10 cellular contexts compared by ENCODE assay signal in the genomic region with DNA sequence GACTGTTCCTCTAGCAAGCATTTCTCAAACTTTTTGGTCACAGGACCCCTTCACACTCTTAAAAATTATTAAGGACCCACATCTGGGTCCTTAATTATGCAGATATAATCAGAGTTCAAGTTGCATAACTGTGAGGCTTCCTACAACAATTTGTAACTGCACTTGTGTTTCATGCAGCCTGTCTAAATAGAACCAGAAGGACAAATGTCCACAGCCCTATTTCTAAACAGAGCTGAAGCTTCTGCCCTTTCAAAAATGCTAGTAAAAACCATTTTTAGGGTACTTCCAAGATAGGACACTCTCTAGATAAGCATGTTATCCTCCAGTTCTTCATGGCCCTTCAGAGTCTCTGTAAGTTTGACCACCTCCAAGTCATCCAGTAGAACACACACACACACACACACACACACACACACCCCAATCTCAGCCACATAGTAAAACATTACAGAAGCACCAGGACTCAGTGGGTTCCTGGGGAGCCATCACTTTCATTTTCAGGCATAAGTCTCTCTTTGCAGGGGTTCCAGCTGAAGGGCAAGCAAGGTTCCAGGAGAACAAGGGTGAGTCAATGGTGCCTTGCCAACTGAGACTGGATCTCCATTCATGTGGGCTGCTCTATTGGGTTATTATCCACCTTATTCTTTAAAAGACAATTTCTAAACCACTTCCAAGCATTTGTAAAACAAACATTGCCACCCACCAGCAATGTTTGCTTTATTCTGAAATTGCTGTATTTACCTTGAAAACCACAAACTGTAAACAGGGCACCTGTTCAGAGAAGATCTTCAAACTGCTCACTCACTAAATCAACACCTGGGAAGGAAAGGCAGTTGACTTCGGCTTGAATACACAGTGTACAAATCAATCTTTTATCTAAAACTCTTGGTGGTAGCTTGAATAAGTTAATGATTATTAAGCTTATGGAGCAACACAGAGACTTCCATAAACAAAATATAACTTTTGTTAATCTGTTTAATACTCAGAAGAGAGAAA.
DNase-seq lines count a peak whose midpoint lies in the region; ATAC-seq and TF ChIP-seq lines count a peak whose summit lies in the region.
"Had no signal": no experiment of that assay in that cellular context is flagged by ENCODE, and none has a peak within 500 bp of the region (broad histone marks: within the 10 kb centered on the region; RNA-seq: fewer than 3 reads in every experiment).

No MANE protein-coding gene starts in this region.

- DNase-seq in DMS53 treated with DMSO at 0.1 percent for 48 hours (lab: John Stamatoyannopoulos, UW; ENCODE audit: unreplicated experiment) (peak; percentile 99), body of pancreas (peak; percentile 14 to 57 (median 32)), DMS114 treated with DMSO at 0.1 percent for 48 hours (lab: John Stamatoyannopoulos, UW; ENCODE audit: unreplicated experiment) (no peak), substantia nigra (lab: John Stamatoyannopoulos, UW) (no peak)
- DNase-seq in stimulated activated CD4-positive, alpha-beta T cell treated with anti-CD3 and anti-CD28 coated beads, Interleukin-1b, Interleukin-23, amount 100 ng/mL, for 48 hours: no peak
- DNase-seq: activated B cell treated with CpG ODN at 0.5 μM for 24 hours, KG1 had no signal

- H3K4me3 ChIP-seq in body of pancreas: no peak overlapping the region

- peak overlapping the region; percentile 63 to 69 (median 66) for H3K27ac ChIP-seq in body of pancreas
- no peak overlapping the region for H3K27ac ChIP-seq in substantia nigra (ENCODE audit: low read depth, low read length, poor library complexity, severe bottlenecking)

- intact Hi-C loops in body of pancreas (cut with DNase I): no loop called here

- 9 to 29% methylated on average over 1 of the region's 1 CpG for whole genome bisulfite sequencing in body of pancreas, 2 donors

- no peaks in the 10 kb centered on the region for H3K9me3 ChIP-seq in body of pancreas

- ATAC-seq in GM21381 (IDR thresholded peaks at IDR 0.05; ENCODE audit: unreplicated experiment): peak; percentile 73
- ATAC-seq in HG03457 (IDR thresholded peaks at IDR 0.05; ENCODE audit: unreplicated experiment): peak; percentile 61
- peak; percentile 93 for ATAC-seq in body of pancreas
- no peak for ATAC-seq in HG02870 (IDR thresholded peaks at IDR 0.05; ENCODE audit: unreplicated experiment)

- no peak for TF ChIP-seq CTCF in body of pancreas (IDR thresholded peaks at IDR 0.05)

- H3K36me3 ChIP-seq in body of pancreas (replicated peaks in 1 of 2; ENCODE audit: insufficient read depth in 1 of 2, low read depth in 2 of 2): no peaks in the 10 kb centered on the region

- H3K27me3 ChIP-seq in body of pancreas: no peaks in the 10 kb centered on the region

- H3K4me1 ChIP-seq in body of pancreas: peaks cover 32% of the 10 kb centered on the region

- TF ChIP-seq POLR2A in body of pancreas (IDR thresholded peaks at IDR 0.05): no peak

Comparison
In these comparisons a context has a peak if more than half of its experiments do, and no peak if none do; other contexts are left out.
1. DNase-seq: peak in DMS53 treated with DMSO at 0.1 percent for 48 hours (single experiment) and body of pancreas (4 of 4); none in DMS114 treated with DMSO at 0.1 percent for 48 hours (single experiment), substantia nigra (0 of 49) and stimulated activated CD4-positive, alpha-beta T cell treated with anti-CD3 and anti-CD28 coated beads, Interleukin-1b, Interleukin-23, amount 100 ng/mL, for 48 hours (single experiment).